In the genomic region with DNA sequence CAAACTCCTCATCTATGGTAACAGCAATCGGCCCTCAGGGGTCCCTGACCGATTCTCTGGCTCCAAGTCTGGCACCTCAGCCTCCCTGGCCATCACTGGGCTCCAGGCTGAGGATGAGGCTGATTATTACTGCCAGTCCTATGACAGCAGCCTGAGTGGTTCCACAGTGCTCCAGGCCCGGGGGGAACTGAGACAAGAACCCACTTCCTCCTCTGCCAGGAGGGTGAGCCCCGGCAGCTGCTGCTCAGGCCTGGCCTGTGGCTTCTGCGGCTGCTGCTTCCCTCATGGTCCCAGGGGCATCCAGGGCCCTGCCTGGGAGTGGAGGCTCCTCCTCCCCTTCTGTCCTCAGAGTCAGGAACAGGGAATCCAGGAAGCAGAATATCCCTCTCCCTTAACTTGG, we compare ENCODE assay signal across 10 cellular contexts.
DNase-seq lines count a peak whose midpoint lies in the region; ATAC-seq and TF ChIP-seq lines count a peak whose summit lies in the region.
"Had no signal": no experiment of that assay in that cellular context is flagged by ENCODE, and none has a peak within 500 bp of the region (broad histone marks: within the 10 kb centered on the region; RNA-seq: fewer than 3 reads in every experiment).

No MANE protein-coding gene starts in this region.

- ATAC-seq in GM18907 (IDR thresholded peaks at IDR 0.05; ENCODE audit: unreplicated experiment): peak; percentile 69
- peak; percentile 44 for ATAC-seq in stimulated activated effector memory CD8-positive, alpha-beta T cell treated with anti-CD3 and anti-CD28 coated beads, Interleukin-12 subunit alpha, Interleukin-12 subunit beta, amount 100 ng/mL, for 72 hours
- no peak for ATAC-seq in HG02840 (IDR thresholded peaks at IDR 0.05; ENCODE audit: low FRiP score, unreplicated experiment)

- no peak for TF ChIP-seq CTCF in fibroblast of mammary gland (conservative IDR thresholded peaks at IDR 0.05; ENCODE audit: control insufficient read depth, insufficient read depth, low read depth, low read length)

- no peaks in the 10 kb centered on the region for H3K9me3 Mint-ChIP-seq in stimulated activated effector memory CD8-positive, alpha-beta T cell treated with anti-CD3 and anti-CD28 coated beads, Interleukin-12 subunit alpha, Interleukin-12 subunit beta, amount 100 ng/mL, for 72 hours

- no peak overlapping the region for H3K4me3 ChIP-seq in fibroblast of mammary gland (ENCODE audit: control insufficient read depth, low read depth, low read length)

- H3K4me1 Mint-ChIP-seq in stimulated activated effector memory CD8-positive, alpha-beta T cell treated with anti-CD3 and anti-CD28 coated beads, Interleukin-12 subunit alpha, Interleukin-12 subunit beta, amount 100 ng/mL, for 72 hours: no peaks in the 10 kb centered on the region

- DNase-seq in NCI-H2107 treated with DMSO at 0.1 percent for 48 hours (lab: John Stamatoyannopoulos, UW; ENCODE audit: unreplicated experiment) (peak; percentile 18), fibroblast of mammary gland (ENCODE audit: low read depth) (peak; percentile 16), midbrain (lab: John Stamatoyannopoulos, UW) (no peak)
- no peak for DNase-seq in stimulated activated effector memory CD8-positive, alpha-beta T cell treated with anti-CD3 and anti-CD28 coated beads, Interleukin-12 subunit alpha, Interleukin-12 subunit beta, amount 100 ng/mL, for 72 hours (ENCODE audit: low spot score in 2 of 2)
- no peak for DNase-seq in stimulated activated naive CD4-positive, alpha-beta T cell (lab: John Stamatoyannopoulos, UW)
- DNase-seq: activated CD4-positive, alpha-beta T cell treated with anti-CD3 and anti-CD28 coated beads for 1 hour; brain microvascular endothelial cell; NCI-H1417 treated with DMSO at 0.1 percent for 48 hours had no signal

- H3K27ac Mint-ChIP-seq in stimulated activated effector memory CD8-positive, alpha-beta T cell treated with anti-CD3 and anti-CD28 coated beads, Interleukin-12 subunit alpha, Interleukin-12 subunit beta, amount 100 ng/mL, for 72 hours: no peak overlapping the region

- H3K36me3 Mint-ChIP-seq in stimulated activated effector memory CD8-positive, alpha-beta T cell treated with anti-CD3 and anti-CD28 coated beads, Interleukin-12 subunit alpha, Interleukin-12 subunit beta, amount 100 ng/mL, for 72 hours: no peaks in the 10 kb centered on the region

- H3K4me3 Mint-ChIP-seq in stimulated activated effector memory CD8-positive, alpha-beta T cell treated with anti-CD3 and anti-CD28 coated beads, Interleukin-12 subunit alpha, Interleukin-12 subunit beta, amount 100 ng/mL, for 72 hours: no peak overlapping the region

Comparison
In these comparisons a context has a peak if more than half of its experiments do, and no peak if none do; other contexts are left out.
1. DNase-seq: peak in NCI-H2107 treated with DMSO at 0.1 percent for 48 hours (single experiment) and fibroblast of mammary gland (single experiment); none in stimulated activated effector memory CD8-positive, alpha-beta T cell treated with anti-CD3 and anti-CD28 coated beads, Interleukin-12 subunit alpha, Interleukin-12 subunit beta, amount 100 ng/mL, for 72 hours (0 of 2), stimulated activated naive CD4-positive, alpha-beta T cell (0 of 6) and midbrain (single experiment).